Comparison of ENCODE assay signal across 18 cellular contexts in genomic region chr6:17103715-17104114, GRCh38. TPM values are rescaled to one million over a fixed set of nuclear protein-coding genes. Genes with fewer than 3 reads are reported as not detected.
DNase-seq lines count a peak whose midpoint lies in the region; ATAC-seq and TF ChIP-seq lines count a peak whose summit lies in the region.
"Had no signal": no experiment of that assay in that cellular context is flagged by ENCODE, and none has a peak within 500 bp of the region (broad histone marks: within the 10 kb centered on the region; RNA-seq: fewer than 3 reads in every experiment).

No MANE protein-coding gene starts in this region.

- no peak for TF ChIP-seq POLR2A in GM18505 (IDR thresholded peaks at IDR 0.05; ENCODE audit: borderline replicate concordance, extremely low read depth, insufficient read depth, insufficient read length)

- no peak overlapping the region for H3K27ac Mint-ChIP-seq in activated CD4-positive, alpha-beta T cell treated with anti-CD3 and anti-CD28 coated beads, Interleukin-2, amount 10 ng/mL, durations not matched to agents 7 days and 5 days
- H3K27ac Mint-ChIP-seq: activated CD4-positive, alpha-beta T cell treated with anti-CD3 and anti-CD28 coated beads for 36 hours; CD8-positive, alpha-beta T cell had no signal

- H3K9me3 Mint-ChIP-seq in activated CD4-positive, alpha-beta T cell treated with anti-CD3 and anti-CD28 coated beads, Interleukin-2, amount 10 ng/mL, durations not matched to agents 7 days and 5 days, result no peaks in the 10 kb centered on the region
- H3K9me3 Mint-ChIP-seq: activated T-cell treated with anti-CD3 and anti-CD28 coated beads, Interleukin-2, amount 50 U/mL, for 4 hours; CD8-positive, alpha-beta T cell had no signal

- no peak for DNase-seq in AG10803 (ENCODE audit: low read depth)
- peak; percentile 13 for DNase-seq in H4 (ENCODE audit: low spot score)
- DNase-seq in RPMI8226, result peak; percentile 19
- peak in 1 of 2 donors; percentile 15 for DNase-seq in foreskin fibroblast
- DNase-seq in NCI-H1436 treated with DMSO at 0.1 percent for 48 hours (lab: John Stamatoyannopoulos, UW), result no peak
- no peak for DNase-seq in activated CD4-positive, alpha-beta T cell treated with anti-CD3 and anti-CD28 coated beads, Interleukin-2, amount 10 ng/mL, durations not matched to agents 7 days and 5 days
- DNase-seq in HuH-7.5 (ENCODE audit: low spot score), result no peak
- DNase-seq: activated CD4-positive, alpha-beta T cell treated with anti-CD3 and anti-CD28 coated beads for 36 hours; activated T-cell treated with anti-CD3 and anti-CD28 coated beads, Interleukin-2, amount 50 U/mL, for 4 hours; CD8-positive, alpha-beta T cell; MM.1S; stimulated activated naive CD8-positive, alpha-beta T cell treated with anti-CD3 and anti-CD28 coated beads, Interleukin-15, Interleukin-2, amounts not matched to agents 100 U/mL and 50 U/mL, for 24 hours had no signal

- CTCF ChIA-PET in activated CD4-positive, alpha-beta T cell treated with anti-CD3 and anti-CD28 coated beads, Interleukin-2, amount 10 ng/mL, durations not matched to agents 7 days and 5 days (lab: Charles Lee), result no interaction called here

- H3K4me3 ChIP-seq in AG10803 (ENCODE audit: low read length) (no peak overlapping the region), foreskin fibroblast (ENCODE audit: low read depth in 1 of 2, low read length in 2 of 2) (no peak overlapping the region)
- H3K4me3 ChIP-seq: coronary artery, esophagus muscularis mucosa, HAP-1 had no signal

- no peaks in the 10 kb centered on the region for H3K36me3 Mint-ChIP-seq in activated CD4-positive, alpha-beta T cell treated with anti-CD3 and anti-CD28 coated beads, Interleukin-2, amount 10 ng/mL, durations not matched to agents 7 days and 5 days (ENCODE audit: low read depth)
- H3K36me3 Mint-ChIP-seq: CD8-positive, alpha-beta T cell had no signal

- H3K4me3 Mint-ChIP-seq in activated CD4-positive, alpha-beta T cell treated with anti-CD3 and anti-CD28 coated beads, Interleukin-2, amount 10 ng/mL, durations not matched to agents 7 days and 5 days, result no peak overlapping the region
- H3K4me3 Mint-ChIP-seq: activated CD4-positive, alpha-beta T cell treated with anti-CD3 and anti-CD28 coated beads for 36 hours; activated T-cell treated with anti-CD3 and anti-CD28 coated beads, Interleukin-2, amount 50 U/mL, for 4 hours; CD8-positive, alpha-beta T cell had no signal

- H3K4me1 Mint-ChIP-seq in activated CD4-positive, alpha-beta T cell treated with anti-CD3 and anti-CD28 coated beads, Interleukin-2, amount 10 ng/mL, durations not matched to agents 7 days and 5 days, result peaks cover 2% of the 10 kb centered on the region

- TF ChIP-seq CTCF in AG10803 (conservative IDR thresholded peaks at IDR 0.05; ENCODE audit: low read length) (peak; percentile 35), foreskin fibroblast (IDR thresholded peaks at IDR 0.05; ENCODE audit: low read depth, low read length) (peak; percentile 14)

- peaks cover 35% of the 10 kb centered on the region for H3K27me3 Mint-ChIP-seq in activated CD4-positive, alpha-beta T cell treated with anti-CD3 and anti-CD28 coated beads, Interleukin-2, amount 10 ng/mL, durations not matched to agents 7 days and 5 days

- ATAC-seq in GM18505 (IDR thresholded peaks at IDR 0.05; ENCODE audit: unreplicated experiment), result no peak
- ATAC-seq: activated CD4-positive, alpha-beta T cell treated with anti-CD3 and anti-CD28 coated beads for 36 hours; activated T-cell treated with anti-CD3 and anti-CD28 coated beads, Interleukin-2, amount 50 U/mL, for 4 hours; CD8-positive, alpha-beta T cell; stimulated activated naive CD8-positive, alpha-beta T cell treated with anti-CD3 and anti-CD28 coated beads, Interleukin-15, Interleukin-2, amounts not matched to agents 100 U/mL and 50 U/mL, for 24 hours had no signal

- POLR2A ChIA-PET in activated CD4-positive, alpha-beta T cell treated with anti-CD3 and anti-CD28 coated beads, Interleukin-2, amount 10 ng/mL, durations not matched to agents 7 days and 5 days (lab: Charles Lee), result no interaction called here

RNA-seq across cellular contexts. Expression of gene STMND1, which starts 1.9 kb away (rescaled TPM):
- not detected in 2 replicates for total RNA-seq in H4 (2014; rRNA removed; shearing (Covaris generic))
- not detected for total RNA-seq in activated CD4-positive, alpha-beta T cell treated with anti-CD3 and anti-CD28 coated beads, Interleukin-2, amount 10 ng/mL, durations not matched to agents 7 days and 5 days
- total RNA-seq: activated CD4-positive, alpha-beta T cell treated with anti-CD3 and anti-CD28 coated beads for 36 hours; activated T-cell treated with anti-CD3 and anti-CD28 coated beads, Interleukin-2, amount 50 U/mL, for 4 hours; CD8-positive, alpha-beta T cell; esophagus muscularis mucosa; skeletal muscle tissue; T-helper 1 cell treated with Interleukin-12 subunit alpha and Interleukin-12 subunit beta and Interleukin-4 antibody, amounts not matched to agents 30 ng/mL and 1 ng/mL, for 36 hours had no signal

Comparison
In these comparisons a context has a peak if more than half of its experiments do, and no peak if none do; other contexts are left out.
1. DNase-seq: peak in H4 (single experiment) and RPMI8226 (single experiment); none in AG10803 (single experiment), NCI-H1436 treated with DMSO at 0.1 percent for 48 hours (single experiment), activated CD4-positive, alpha-beta T cell treated with anti-CD3 and anti-CD28 coated beads, Interleukin-2, amount 10 ng/mL, durations not matched to agents 7 days and 5 days (single experiment) and HuH-7.5 (single experiment).